34 cellular contexts compared by ENCODE assay signal in genomic region chr13:88840085-88840484, GRCh38.
"Had no signal": no experiment of that assay in that cellular context is flagged by ENCODE, and none has a peak within 500 bp of the region (broad histone marks: within the 10 kb centered on the region; RNA-seq: fewer than 3 reads in every experiment).

No MANE protein-coding gene starts in this region.

- DNase-seq: activated CD4-positive, alpha-beta memory T cell treated with anti-CD3 and anti-CD28 coated beads for 36 hours; activated CD4-positive, alpha-beta T cell treated with anti-CD3 and anti-CD28 coated beads for 36 hours; activated CD4-positive, alpha-beta T cell treated with anti-CD3 and anti-CD28 coated beads, Interleukin-2, amount 10 ng/mL, durations not matched to agents 24 days and 14 days; activated CD4-positive, CD25-positive, alpha-beta regulatory T cell; activated CD4-positive, CD25-positive, alpha-beta regulatory T cell treated with anti-CD3 and anti-CD28 coated beads, Interleukin-2, amount 50 U/mL, for 72 hours; activated CD8-positive, alpha-beta memory T cell treated with anti-CD3 and anti-CD28 coated beads, Interleukin-2, amount 10 ng/mL, durations not matched to agents 7 days and 5 days; activated CD8-positive, alpha-beta memory T cell treated with anti-CD3 and anti-CD28 coated beads, Interleukin-2, amount 50 U/mL, for 4 hours; activated CD8-positive, alpha-beta T cell treated with anti-CD3 and anti-CD28 coated beads, Interleukin-2, amount 10 ng/mL, durations not matched to agents 7 days and 5 days; activated effector memory CD4-positive, alpha-beta T cell treated with anti-CD3 and anti-CD28 coated beads, Interleukin-2, amount 50 U/mL, for 16 hours; activated naive CD4-positive, alpha-beta T cell treated with anti-CD3 and anti-CD28 coated beads for 36 hours; activated naive CD8-positive, alpha-beta T cell treated with anti-CD3 and anti-CD28 coated beads for 36 hours; activated naive CD8-positive, alpha-beta T cell treated with anti-CD3 and anti-CD28 coated beads, Interleukin-2, amount 50 U/mL, for 24 hours; activated T-cell treated with anti-CD3 and anti-CD28 coated beads, Interleukin-2, amount 50 U/mL, for 1 hour; activated T-cell treated with anti-CD3 and anti-CD28 coated beads, Interleukin-2, amount 50 U/mL, for 48 hours; adrenal gland; amygdala; aorta; body of pancreas; central memory CD4-positive, alpha-beta T cell; cerebellar nuclear complex; colonic mucosa; dorsolateral prefrontal cortex; effector memory CD4-positive, alpha-beta T cell; endodermal cell; erythroblast; foreskin melanocyte; heart right ventricle; T-helper 1 cell; T-helper 2 cell; WERI-Rb-1 had no signal

- H3K4me3 ChIP-seq: adrenal gland, body of pancreas, cardiac muscle cell, colonic mucosa, dorsolateral prefrontal cortex, esophagus muscularis mucosa, gastroesophageal sphincter, heart right ventricle, hepatocyte had no signal
